ENCODE assay signal across 24 cellular contexts in the genomic region with DNA sequence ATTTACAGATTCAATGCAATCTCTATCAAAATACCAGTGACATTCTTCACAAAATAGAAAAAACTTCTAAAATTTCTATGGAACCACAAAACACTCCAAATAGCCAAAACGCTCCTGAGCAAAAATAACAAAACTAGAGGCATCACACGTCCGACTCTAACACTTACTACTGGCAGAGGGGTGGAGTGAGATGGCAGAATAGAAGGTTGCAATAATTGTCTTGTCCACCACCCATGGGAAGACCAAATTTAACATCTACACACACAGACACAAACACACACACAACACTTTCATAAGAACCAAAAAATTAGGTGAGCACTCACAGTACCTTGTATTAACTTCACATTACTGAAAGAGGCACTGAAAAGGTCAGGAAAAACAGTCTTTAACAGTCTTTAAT.
"Had no signal": no experiment of that assay in that cellular context is flagged by ENCODE, and none has a peak within 500 bp of the region (broad histone marks: within the 10 kb centered on the region; RNA-seq: fewer than 3 reads in every experiment).

No MANE protein-coding gene starts in this region.

- H3K36me3 ChIP-seq: stomach, suprapubic skin, thoracic aorta, tibial artery, tibial nerve, transverse colon, upper lobe of left lung, upper lobe of right lung, uterus, vagina had no signal

- DNase-seq: stimulated activated CD4-positive, alpha-beta T cell treated with anti-CD3 and anti-CD28 coated beads, Interleukin-2, amount 100 ng/mL, for 48 hours; stimulated activated CD4-positive, alpha-beta T cell treated with anti-CD3 and anti-CD28 coated beads, Interleukin-4, amount 100 ng/mL, for 1 hour; stimulated activated CD4-positive, alpha-beta T cell treated with anti-CD3 and anti-CD28 coated beads, Interleukin-4, amount 100 ng/mL, for 24 hours; stimulated activated CD4-positive, alpha-beta T cell treated with anti-CD3 and anti-CD28 coated beads, Interleukin-4, amount 100 ng/mL, for 4 hours; stimulated activated CD8-positive, alpha-beta memory T cell treated with anti-CD3 and anti-CD28 coated beads, Interleukin-4, amount 100 ng/mL, for 48 hours; stimulated activated naive B cell treated with anti-CD40 and anti-IgM and Interleukin-4, amounts not matched to agents 10 μg/mL and 1 μg/mL and 100 μg/mL, for 72 hours; stimulated activated naive CD4-positive, alpha-beta T cell; stimulated activated naive CD4-positive, alpha-beta T cell treated with Interleukin-2 at 50 U/mL for 16 hours; stimulated activated naive CD8-positive, alpha-beta T cell treated with anti-CD3 and anti-CD28 coated beads, Interleukin-15, amount 100 ng/mL, for 72 hours; stimulated activated naive CD8-positive, alpha-beta T cell treated with anti-CD3 and anti-CD28 coated beads, Interleukin-15, Interleukin-2, amounts not matched to agents 100 U/mL and 50 U/mL, for 24 hours; stomach; testis; tibial artery; transverse colon; trophoblast cell; upper lobe of left lung; upper lobe of right lung; uterus had no signal

- H3K27ac ChIP-seq: stomach, suprapubic skin, testis, thoracic aorta, tibial artery, tibial nerve, transverse colon, upper lobe of left lung, upper lobe of right lung, uterus, vagina had no signal

- H3K4me3 ChIP-seq: stomach, suprapubic skin, testis, thoracic aorta, tibial artery, tibial nerve, transverse colon, upper lobe of left lung, upper lobe of right lung, uterus, vagina had no signal

- H3K9me3 ChIP-seq: testis, upper lobe of right lung, uterus, vagina had no signal

- H3K27me3 ChIP-seq: stomach, suprapubic skin, testis, tibial artery, tibial nerve, transverse colon, upper lobe of left lung, upper lobe of right lung, uterus, vagina had no signal

- ATAC-seq: stimulated activated effector memory CD8-positive, alpha-beta T cell treated with anti-CD3 and anti-CD28 coated beads, Interleukin-12 subunit alpha, Interleukin-12 subunit beta, amount 100 ng/mL, for 72 hours; stimulated activated memory B cell treated with anti-CD40 and anti-IgM and Interleukin-4, amounts not matched to agents 10 μg/mL and 1 μg/mL and 100 μg/mL, for 72 hours; stimulated activated naive B cell treated with anti-CD40 and anti-IgM and Interleukin-4, amounts not matched to agents 10 μg/mL and 1 μg/mL and 100 μg/mL, for 72 hours; stimulated activated naive CD8-positive, alpha-beta T cell treated with anti-CD3 and anti-CD28 coated beads, Interleukin-15, amount 100 ng/mL, for 72 hours; stimulated activated naive CD8-positive, alpha-beta T cell treated with anti-CD3 and anti-CD28 coated beads, Interleukin-15, Interleukin-2, amounts not matched to agents 100 U/mL and 50 U/mL, for 24 hours; upper lobe of right lung had no signal

- H3K4me1 ChIP-seq: stomach, suprapubic skin, testis, tibial artery, tibial nerve, transverse colon, upper lobe of left lung, upper lobe of right lung, uterus, vagina had no signal
